20 cellular contexts compared by ENCODE assay signal in genomic region chr1:37167479-37167878, GRCh38.
A peak's percentile ranks its signal among the peaks of the same experiment; 100 is the strongest.
DNase-seq lines count a peak whose midpoint lies in the region; ATAC-seq and TF ChIP-seq lines count a peak whose summit lies in the region.
"Had no signal": no experiment of that assay in that cellular context is flagged by ENCODE, and none has a peak within 500 bp of the region (broad histone marks: within the 10 kb centered on the region; RNA-seq: fewer than 3 reads in every experiment).

No MANE protein-coding gene starts in this region.

- peak; percentile 7 for DNase-seq in NCI-H2196 (lab: John Stamatoyannopoulos, UW; ENCODE audit: unreplicated experiment)
- DNase-seq in NCI-H2196 treated with DMSO at 0.1 percent for 48 hours (lab: John Stamatoyannopoulos, UW; ENCODE audit: unreplicated experiment) = no peak
- DNase-seq in NCI-H2029 treated with DMSO at 0.1 percent for 48 hours (lab: John Stamatoyannopoulos, UW) = peak; percentile 78
- peak; percentile 72 to 89 for DNase-seq in NCI-H524 (lab: John Stamatoyannopoulos, UW)
- DNase-seq in HK-2 (ENCODE audit: unreplicated experiment) = no peak
- no peak for DNase-seq in progenitor cell of endocrine pancreas (ENCODE audit: low spot score, unreplicated experiment)
- DNase-seq in naive thymus-derived CD8-positive, alpha-beta T cell = no peak
- DNase-seq: CD4-positive, CD25-positive, alpha-beta regulatory T cell; EL; GF-D8; MM.1S; NCI-H1048; NCI-H146; NCI-H2081; NCI-H226; OCI-M1; T-helper 9 cell had no signal

- no peaks in the 10 kb centered on the region for H3K36me3 Mint-ChIP-seq in progenitor cell of endocrine pancreas (ENCODE audit: insufficient read depth)
- peaks cover 0 to 19% (median 2%) of the 10 kb centered on the region in 3 donors for H3K36me3 Mint-ChIP-seq in naive thymus-derived CD8-positive, alpha-beta T cell
- H3K36me3 Mint-ChIP-seq: CD4-positive, CD25-positive, alpha-beta regulatory T cell had no signal

- POLR2A ChIA-PET in naive thymus-derived CD8-positive, alpha-beta T cell (lab: Charles Lee) = no interaction called here

- no peak for ATAC-seq in naive thymus-derived CD8-positive, alpha-beta T cell
- ATAC-seq: HCT116, K562, Right ventricle myocardium inferior had no signal

- no peak overlapping the region for H3K4me3 Mint-ChIP-seq in progenitor cell of endocrine pancreas (ENCODE audit: low read depth)
- H3K4me3 Mint-ChIP-seq in naive thymus-derived CD8-positive, alpha-beta T cell = no peak overlapping the region
- H3K4me3 Mint-ChIP-seq: CD4-positive, CD25-positive, alpha-beta regulatory T cell had no signal

- H3K9me3 Mint-ChIP-seq in progenitor cell of endocrine pancreas (ENCODE audit: low read depth) = peaks cover 7% of the 10 kb centered on the region
- H3K9me3 Mint-ChIP-seq in naive thymus-derived CD8-positive, alpha-beta T cell = peaks cover 5 to 49% (median 18%) of the 10 kb centered on the region in 9 donors

- H3K27me3 Mint-ChIP-seq in progenitor cell of endocrine pancreas = peaks cover 7% of the 10 kb centered on the region
- peaks cover 10 to 30% (median 26%) of the 10 kb centered on the region in 5 donors for H3K27me3 Mint-ChIP-seq in naive thymus-derived CD8-positive, alpha-beta T cell

- TF ChIP-seq CTCF in progenitor cell of endocrine pancreas (IDR thresholded peaks at IDR 0.05; ENCODE audit: unreplicated experiment) = no peak

- no peaks in the 10 kb centered on the region for H3K4me1 Mint-ChIP-seq in progenitor cell of endocrine pancreas (ENCODE audit: low read depth)
- no peaks in the 10 kb centered on the region for H3K4me1 Mint-ChIP-seq in naive thymus-derived CD8-positive, alpha-beta T cell
- H3K4me1 Mint-ChIP-seq: CD4-positive, CD25-positive, alpha-beta regulatory T cell had no signal

- no peak overlapping the region for H3K27ac Mint-ChIP-seq in progenitor cell of endocrine pancreas
- peak overlapping the region in 1 of 10 donors; percentile 26 for H3K27ac Mint-ChIP-seq in naive thymus-derived CD8-positive, alpha-beta T cell
- H3K27ac Mint-ChIP-seq: CD4-positive, CD25-positive, alpha-beta regulatory T cell had no signal

Comparison
In these comparisons a context has a peak if more than half of its experiments do, and no peak if none do; other contexts are left out.
1. DNase-seq: peak in NCI-H2196 (single experiment), NCI-H2029 treated with DMSO at 0.1 percent for 48 hours (single experiment) and NCI-H524 (2 of 2); none in NCI-H2196 treated with DMSO at 0.1 percent for 48 hours (single experiment), HK-2 (single experiment), progenitor cell of endocrine pancreas (single experiment) and naive thymus-derived CD8-positive, alpha-beta T cell (0 of 10).